8 cellular contexts compared by ENCODE assay signal in genomic region chr14:74501135-74501614, GRCh38. TPM values are rescaled to one million over a fixed set of nuclear protein-coding genes. Genes with fewer than 3 reads are reported as not detected.
A peak's percentile ranks its signal among the peaks of the same experiment; 100 is the strongest.
DNase-seq lines count a peak whose midpoint lies in the region; ATAC-seq and TF ChIP-seq lines count a peak whose summit lies in the region.

No MANE protein-coding gene starts in this region.

- no peak for TF ChIP-seq EP300 in Ishikawa (IDR thresholded peaks at IDR 0.05; ENCODE audit: borderline replicate concordance)

- no peak overlapping the region for H3K27ac ChIP-seq in C4-2B
- H3K27ac ChIP-seq in cardiac muscle cell, result no peak overlapping the region
- no peak overlapping the region for H3K27ac ChIP-seq in prostate gland
- H3K27ac ChIP-seq in CD4-positive, alpha-beta T cell (ENCODE audit: low read depth, low read length), result no peak overlapping the region

- intact Hi-C loops in prostate gland (cut with DNase I), result loop anchor here (2.0 to 10.0 kb wide), 2 partner anchors 112 to 294 kb away; partner anchors contain the start of gene LTBP2
- intact Hi-C loops in CD4-positive, alpha-beta T cell (cut with DNase I, micrococcal nuclease), result no loop called here

- no peaks in the 10 kb centered on the region for H3K4me1 ChIP-seq in cardiac muscle cell (ENCODE audit: low read depth)
- no peaks in the 10 kb centered on the region for H3K4me1 ChIP-seq in prostate gland (replicated peaks)

- H3K4me3 ChIP-seq in cardiac muscle cell, result no peak overlapping the region
- H3K4me3 ChIP-seq in prostate gland, result no peak overlapping the region

- TF ChIP-seq RAD21 in Ishikawa (IDR thresholded peaks at IDR 0.05; ENCODE audit: low read depth), result peak; percentile 60

- POLR2A ChIA-PET in CD4-positive, alpha-beta T cell (lab: Charles Lee), result no interaction called here

- peaks cover 7% of the 10 kb centered on the region for H3K4me1 Mint-ChIP-seq in CD4-positive, alpha-beta T cell (ENCODE audit: low read depth)

- no peaks in the 10 kb centered on the region for H3K9me3 Mint-ChIP-seq in CD4-positive, alpha-beta T cell

- TF ChIP-seq POLR2A in prostate gland (IDR thresholded peaks at IDR 0.05), result no peak

- no peak overlapping the region for H3K27ac Mint-ChIP-seq in CD4-positive, alpha-beta T cell

- peaks cover 7% of the 10 kb centered on the region for H3K36me3 Mint-ChIP-seq in CD4-positive, alpha-beta T cell (ENCODE audit: low read depth)

- no peaks in the 10 kb centered on the region for H3K9me3 ChIP-seq in cardiac muscle cell (ENCODE audit: low read depth)
- no peaks in the 10 kb centered on the region for H3K9me3 ChIP-seq in prostate gland
- H3K9me3 ChIP-seq in CD4-positive, alpha-beta T cell (ENCODE audit: control insufficient read depth, low read length), result no peaks in the 10 kb centered on the region

- CTCF ChIA-PET in CD4-positive, alpha-beta T cell (lab: Charles Lee), result no interaction called here

- WGBS in prostate gland, result 33% methylated on average over 16 of the region's 16 CpGs

- TF ChIP-seq CTCF in C4-2B (conservative IDR thresholded peaks at IDR 0.05) (peak; percentile 88), cardiac muscle cell (IDR thresholded peaks at IDR 0.05; ENCODE audit: low read depth, low read length) (peak; percentile 97), prostate gland (IDR thresholded peaks at IDR 0.05) (peak; percentile 23 to 75 (median 59))
- TF ChIP-seq CTCF in CD4-positive, alpha-beta T cell (IDR thresholded peaks at IDR 0.05), result no peak

- peak; percentile 78 for ATAC-seq in SK-N-SH treated with all-trans-retinoic acid at 6 μM for 48 hours
- ATAC-seq in CD4-positive, alpha-beta T cell (ENCODE audit: poor library complexity), result no peak

- no peak overlapping the region for H3K4me3 Mint-ChIP-seq in CD4-positive, alpha-beta T cell

- H3K27me3 Mint-ChIP-seq in CD4-positive, alpha-beta T cell, result no peaks in the 10 kb centered on the region

- DNase-seq in cardiac muscle cell (ENCODE audit: low read depth in 1 of 2, low spot score in 1 of 2) (peak; percentile 82 to 89), prostate gland (ENCODE audit: low spot score) (peak; percentile 76)
- no peak for DNase-seq in CD4-positive, alpha-beta T cell
- no peak for DNase-seq in stimulated activated CD4-positive, alpha-beta T cell treated with anti-CD3 and anti-CD28 coated beads, Interleukin-4, amount 100 ng/mL, for 1 hour
- DNase-seq in stimulated activated CD4-positive, alpha-beta T cell treated with anti-CD3 and anti-CD28 coated beads, Interleukin-2, amount 100 ng/mL, for 48 hours, result no peak

- H3K27me3 ChIP-seq in cardiac muscle cell, result no peaks in the 10 kb centered on the region
- H3K27me3 ChIP-seq in prostate gland (replicated peaks; ENCODE audit: insufficient read depth), result no peaks in the 10 kb centered on the region
- H3K27me3 ChIP-seq in CD4-positive, alpha-beta T cell (ENCODE audit: control insufficient read depth, insufficient read depth, low read length), result no peaks in the 10 kb centered on the region

- H3K36me3 ChIP-seq in cardiac muscle cell, result no peaks in the 10 kb centered on the region
- H3K36me3 ChIP-seq in prostate gland, result no peaks in the 10 kb centered on the region

TF ChIP-seq in Ishikawa, 13 proteins besides CTCF, POLR2A, EP300 and RAD21:
- TF ChIP-seq ZBTB7A (IDR thresholded peaks at IDR 0.05; ENCODE audit: low read depth), result no peak
- 0 out of 2 replicates have a peak, but pooled peaks have one; percentile 15 for TF ChIP-seq NFIC (IDR thresholded peaks at IDR 0.05)
- no peak for TF ChIP-seq REST (IDR thresholded peaks at IDR 0.05; ENCODE audit: low read depth)
TF ChIP-seq in Ishikawa: peak in this region for 1.

TF ChIP-seq in SK-N-SH treated with all-trans-retinoic acid at 6 μM for 48 hours, 23 proteins besides CTCF, POLR2A, EP300 and RAD21:
- TF ChIP-seq POU6F1 (CRISPR knock-in tag; IDR thresholded peaks at IDR 0.05; ENCODE audit: borderline replicate concordance, low read depth), result no peak
- TF ChIP-seq BACH2 (CRISPR knock-in tag; IDR thresholded peaks at IDR 0.05; ENCODE audit: borderline replicate concordance), result no peak
- TF ChIP-seq ZFP30 (CRISPR knock-in tag; IDR thresholded peaks at IDR 0.05), result no peak
- TF ChIP-seq ESRRG (CRISPR knock-in tag; IDR thresholded peaks at IDR 0.05), result no peak
- no peak for TF ChIP-seq ARNTL (CRISPR knock-in tag; IDR thresholded peaks at IDR 0.05; ENCODE audit: borderline replicate concordance, low read depth)
- no peak for TF ChIP-seq OSR1 (CRISPR knock-in tag; IDR thresholded peaks at IDR 0.05)
- no peak for TF ChIP-seq CREB5 (CRISPR knock-in tag; IDR thresholded peaks at IDR 0.05; ENCODE audit: low read depth)
- no peak for TF ChIP-seq TSHZ2 (CRISPR knock-in tag; IDR thresholded peaks at IDR 0.05)
- TF ChIP-seq ZFP3 (CRISPR knock-in tag; IDR thresholded peaks at IDR 0.05), result no peak
- no peak for TF ChIP-seq SNAI2 (CRISPR knock-in tag; IDR thresholded peaks at IDR 0.05)

RNA-seq across cellular contexts. Expression of gene ISCA2, which starts 7.6 kb away (rescaled TPM):
- total RNA-seq in cardiac muscle cell (26.5 and 39.8 TPM in 2 replicates), prostate gland (10 to 100 TPM; 23.5 to 25.5 TPM)
- polyA plus RNA-seq in cardiac muscle cell, result 141 and 153 TPM in 2 replicates
- 10 to 100 TPM; 22.5 to 23.7 TPM for total RNA-seq in CD4-positive, alpha-beta T cell

RNA-seq across cellular contexts. Expression of gene NPC2, which starts 8.1 kb away (rescaled TPM):
- total RNA-seq in cardiac muscle cell, result 310 and 437 TPM in 2 replicates
- polyA plus RNA-seq in cardiac muscle cell, result 243 and 256 TPM in 2 replicates
- total RNA-seq in prostate gland, result 100 to 1,000 TPM; 625 to 762 TPM
- total RNA-seq in CD4-positive, alpha-beta T cell, result 10 to 100 TPM; 32.5 to 36.8 TPM

Comparison
In these comparisons a context has a peak if more than half of its experiments do, and no peak if none do; other contexts are left out.
1. DNase-seq: peak in cardiac muscle cell (2 of 2) and prostate gland (single experiment); none in CD4-positive, alpha-beta T cell (0 of 10), stimulated activated CD4-positive, alpha-beta T cell treated with anti-CD3 and anti-CD28 coated beads, Interleukin-4, amount 100 ng/mL, for 1 hour (single experiment) and stimulated activated CD4-positive, alpha-beta T cell treated with anti-CD3 and anti-CD28 coated beads, Interleukin-2, amount 100 ng/mL, for 48 hours (0 of 2).